In genomic region chr1:67149179-67149770, GRCh38 we compare ENCODE assay signal across 9 cellular contexts. TPM values are rescaled to one million over a fixed set of nuclear protein-coding genes. Genes with fewer than 3 reads are reported as not detected.
DNase-seq lines count a peak whose midpoint lies in the region; ATAC-seq and TF ChIP-seq lines count a peak whose summit lies in the region.
"Had no signal": no experiment of that assay in that cellular context is flagged by ENCODE, and none has a peak within 500 bp of the region (broad histone marks: within the 10 kb centered on the region; RNA-seq: fewer than 3 reads in every experiment).

No MANE protein-coding gene starts in this region.

- no peak overlapping the region for H3K27ac Mint-ChIP-seq in activated T-helper 2 cell treated with anti-CD3 and anti-CD28 coated beads, Interferon-gamma antibody, Interleukin-2, Interleukin-4, amounts not matched to agents 10 μg/mL and 5 μg/mL and 100 μg/mL, durations not matched to agents 14 hours and 24 hours and 36 hours

- H3K36me3 ChIP-seq in Peyer's patch (no peaks in the 10 kb centered on the region), vagina (no peaks in the 10 kb centered on the region)

- ATAC-seq in GM21825 (IDR thresholded peaks at IDR 0.05; ENCODE audit: unreplicated experiment): peak; percentile 84

- H3K27ac ChIP-seq in Peyer's patch (no peak overlapping the region), vagina (no peak overlapping the region)

- no peak overlapping the region for H3K4me3 Mint-ChIP-seq in activated T-helper 2 cell treated with anti-CD3 and anti-CD28 coated beads, Interferon-gamma antibody, Interleukin-2, Interleukin-4, amounts not matched to agents 10 μg/mL and 5 μg/mL and 100 μg/mL, durations not matched to agents 14 hours and 24 hours and 36 hours (ENCODE audit: low read depth)

- intact Hi-C loops in activated T-helper 2 cell treated with anti-CD3 and anti-CD28 coated beads, Interferon-gamma antibody, Interleukin-2, Interleukin-4, amounts not matched to agents 10 μg/mL and 5 μg/mL and 100 μg/mL, durations not matched to agents 14 hours and 24 hours and 36 hours (cut with micrococcal nuclease): loop anchor here (1.0 to 5.0 kb wide), 3 partner anchors 152 to 384 kb away; no protein-coding TSS in a partner anchor
- intact Hi-C loops in vagina (cut with DNase I): loop anchor here (5.0 kb wide), 2 partner anchors 152 to 387 kb away; no protein-coding TSS in a partner anchor

- H3K4me1 Mint-ChIP-seq in activated T-helper 2 cell treated with anti-CD3 and anti-CD28 coated beads, Interferon-gamma antibody, Interleukin-2, Interleukin-4, amounts not matched to agents 10 μg/mL and 5 μg/mL and 100 μg/mL, durations not matched to agents 14 hours and 24 hours and 36 hours (ENCODE audit: low read depth): peaks cover 33% of the 10 kb centered on the region

- no peaks in the 10 kb centered on the region for H3K27me3 ChIP-seq in Peyer's patch
- H3K27me3 ChIP-seq in vagina: no peaks in the 10 kb centered on the region

- no peaks in the 10 kb centered on the region for H3K36me3 Mint-ChIP-seq in activated T-helper 2 cell treated with anti-CD3 and anti-CD28 coated beads, Interferon-gamma antibody, Interleukin-2, Interleukin-4, amounts not matched to agents 10 μg/mL and 5 μg/mL and 100 μg/mL, durations not matched to agents 14 hours and 24 hours and 36 hours (ENCODE audit: low read depth)

- peaks cover 25% of the 10 kb centered on the region for H3K27me3 Mint-ChIP-seq in activated T-helper 2 cell treated with anti-CD3 and anti-CD28 coated beads, Interferon-gamma antibody, Interleukin-2, Interleukin-4, amounts not matched to agents 10 μg/mL and 5 μg/mL and 100 μg/mL, durations not matched to agents 14 hours and 24 hours and 36 hours (ENCODE audit: low read depth)

- DNase-seq in GM03348 (ENCODE audit: low spot score) (peak; percentile 85), Peyer's patch (peak; percentile 52 to 85 (median 57)), fibroblast of the conjunctiva (ENCODE audit: low read depth) (peak; percentile 72), non-pigmented ciliary epithelial cell (ENCODE audit: low read depth) (peak; percentile 50), vagina (ENCODE audit: extremely low spot score in 2 of 2) (no peak)
- peak; percentile 75 for DNase-seq in Jurkat, Clone E6-1 (ENCODE audit: low read depth, low spot score)
- DNase-seq in activated T-helper 2 cell treated with anti-CD3 and anti-CD28 coated beads, Interferon-gamma antibody, Interleukin-2, Interleukin-4, amounts not matched to agents 10 μg/mL and 5 μg/mL and 100 μg/mL, durations not matched to agents 14 hours and 24 hours and 36 hours (ENCODE audit: low spot score): peak; percentile 31

- H3K9me3 ChIP-seq in Peyer's patch: no peaks in the 10 kb centered on the region
- no peaks in the 10 kb centered on the region for H3K9me3 ChIP-seq in vagina

- no peaks in the 10 kb centered on the region for H3K9me3 Mint-ChIP-seq in activated T-helper 2 cell treated with anti-CD3 and anti-CD28 coated beads, Interferon-gamma antibody, Interleukin-2, Interleukin-4, amounts not matched to agents 10 μg/mL and 5 μg/mL and 100 μg/mL, durations not matched to agents 14 hours and 24 hours and 36 hours

- TF ChIP-seq POLR2A in Peyer's patch (IDR thresholded peaks at IDR 0.05) (no peak), vagina (IDR thresholded peaks at IDR 0.05) (no peak)

- peaks cover 0 to 9% (median 0%) of the 10 kb centered on the region in 4 donors for H3K4me1 ChIP-seq in Peyer's patch
- H3K4me1 ChIP-seq in vagina: peaks cover 5% of the 10 kb centered on the region

- TF ChIP-seq CTCF in Peyer's patch (IDR thresholded peaks at IDR 0.05) (peak; percentile 41 to 94 (median 84)), vagina (IDR thresholded peaks at IDR 0.05) (peak; percentile 64 to 78 (median 67))

- H3K4me3 ChIP-seq in Jurkat, Clone E6-1 (ENCODE audit: low read length): no peak overlapping the region
- H3K4me3 ChIP-seq in Peyer's patch: no peak overlapping the region
- no peak overlapping the region for H3K4me3 ChIP-seq in vagina

RNA-seq across cellular contexts. Expression of gene C1orf141, which starts 14.5 kb away (rescaled TPM):
- polyA plus RNA-seq in Jurkat, Clone E6-1 (2012; ENCODE audit: insufficient read depth, insufficient read length): not detected
- total RNA-seq in Peyer's patch (not detected), vagina (not detected)
- total RNA-seq in activated T-helper 2 cell treated with anti-CD3 and anti-CD28 coated beads, Interferon-gamma antibody, Interleukin-2, Interleukin-4, amounts not matched to agents 10 μg/mL and 5 μg/mL and 100 μg/mL, durations not matched to agents 14 hours and 24 hours and 36 hours: not detected in 2 replicates
- total RNA-seq: skeletal muscle tissue had no signal

RNA-seq across cellular contexts. Expression of gene IL23R, which starts 17.0 kb away (rescaled TPM):
- not detected for polyA plus RNA-seq in Jurkat, Clone E6-1 (2012; ENCODE audit: insufficient read depth, insufficient read length)
- 1 to 10 TPM in 1 of 4 donors, not detected in 3; 1.6 TPM for total RNA-seq in Peyer's patch
- total RNA-seq in activated T-helper 2 cell treated with anti-CD3 and anti-CD28 coated beads, Interferon-gamma antibody, Interleukin-2, Interleukin-4, amounts not matched to agents 10 μg/mL and 5 μg/mL and 100 μg/mL, durations not matched to agents 14 hours and 24 hours and 36 hours: 0.55 and 0.80 TPM in 2 replicates
- not detected for total RNA-seq in vagina
- total RNA-seq: skeletal muscle tissue had no signal

Comparison
In these comparisons a context has a peak if more than half of its experiments do, and no peak if none do; other contexts are left out.
1. DNase-seq: peak in GM03348 (single experiment), Jurkat, Clone E6-1 (single experiment), Peyer's patch (3 of 3), activated T-helper 2 cell treated with anti-CD3 and anti-CD28 coated beads, Interferon-gamma antibody, Interleukin-2, Interleukin-4, amounts not matched to agents 10 μg/mL and 5 μg/mL and 100 μg/mL, durations not matched to agents 14 hours and 24 hours and 36 hours (single experiment), fibroblast of the conjunctiva (single experiment) and non-pigmented ciliary epithelial cell (single experiment); none in vagina (0 of 2).